In genomic region chr11:19938866-19939265, GRCh38 we compare ENCODE assay signal across 11 cellular contexts.
DNase-seq lines count a peak whose midpoint lies in the region; ATAC-seq lines count a peak whose summit lies in the region.
"Had no signal": no experiment of that assay in that cellular context is flagged by ENCODE, and none has a peak within 500 bp of the region (broad histone marks: within the 10 kb centered on the region; RNA-seq: fewer than 3 reads in every experiment).

No MANE protein-coding gene starts in this region.

- H3K27me3 Mint-ChIP-seq in effector memory CD8-positive, alpha-beta T cell = no peaks in the 10 kb centered on the region

- H3K27ac Mint-ChIP-seq in effector memory CD8-positive, alpha-beta T cell = no peak overlapping the region
- H3K27ac Mint-ChIP-seq: activated CD8-positive, alpha-beta T cell treated with anti-CD3 and anti-CD28 coated beads for 36 hours; CD8-positive, alpha-beta T cell; immature natural killer cell had no signal

- H3K4me3 Mint-ChIP-seq in effector memory CD8-positive, alpha-beta T cell = no peak overlapping the region
- H3K4me3 Mint-ChIP-seq: activated CD8-positive, alpha-beta T cell treated with anti-CD3 and anti-CD28 coated beads for 36 hours; CD8-positive, alpha-beta T cell; immature natural killer cell had no signal

- DNase-seq in DMS79 treated with DMSO at 0.1 percent for 48 hours (lab: John Stamatoyannopoulos, UW) = peak; percentile 39
- no peak for DNase-seq in DMS79 (lab: John Stamatoyannopoulos, UW)
- DNase-seq in NCI-H2029 treated with DMSO at 0.1 percent for 48 hours (lab: John Stamatoyannopoulos, UW) = peak; percentile 44
- DNase-seq in left lobe of liver (ENCODE audit: low spot score) = no peak
- no peak for DNase-seq in GM03348 (ENCODE audit: low spot score)
- DNase-seq in effector memory CD8-positive, alpha-beta T cell = no peak
- no peak for DNase-seq in GOT3 (lab: John Stamatoyannopoulos, UW)

- no peaks in the 10 kb centered on the region for H3K4me1 Mint-ChIP-seq in effector memory CD8-positive, alpha-beta T cell (ENCODE audit: low read depth in 2 of 2)
- H3K4me1 Mint-ChIP-seq: immature natural killer cell had no signal

- H3K36me3 Mint-ChIP-seq in effector memory CD8-positive, alpha-beta T cell (ENCODE audit: insufficient read depth) = no peaks in the 10 kb centered on the region
- H3K36me3 Mint-ChIP-seq: CD8-positive, alpha-beta T cell; immature natural killer cell had no signal

- H3K9me3 Mint-ChIP-seq in effector memory CD8-positive, alpha-beta T cell = no peaks in the 10 kb centered on the region
- H3K9me3 Mint-ChIP-seq: activated CD8-positive, alpha-beta T cell treated with anti-CD3 and anti-CD28 coated beads for 36 hours; CD8-positive, alpha-beta T cell; immature natural killer cell had no signal

- ATAC-seq in GM19468 (IDR thresholded peaks at IDR 0.05; ENCODE audit: extremely low read depth, unreplicated experiment) (peak; percentile 51), left lobe of liver (peak; percentile 49)
- no peak for ATAC-seq in effector memory CD8-positive, alpha-beta T cell (replicated peaks)
- ATAC-seq: CD8-positive, alpha-beta T cell had no signal

Comparison
In these comparisons a context has a peak if more than half of its experiments do, and no peak if none do; other contexts are left out.
1. DNase-seq: peak in DMS79 treated with DMSO at 0.1 percent for 48 hours (single experiment) and NCI-H2029 treated with DMSO at 0.1 percent for 48 hours (single experiment); none in DMS79 (single experiment), left lobe of liver (single experiment), GM03348 (single experiment), effector memory CD8-positive, alpha-beta T cell (0 of 3) and GOT3 (single experiment).